In the genomic region with DNA sequence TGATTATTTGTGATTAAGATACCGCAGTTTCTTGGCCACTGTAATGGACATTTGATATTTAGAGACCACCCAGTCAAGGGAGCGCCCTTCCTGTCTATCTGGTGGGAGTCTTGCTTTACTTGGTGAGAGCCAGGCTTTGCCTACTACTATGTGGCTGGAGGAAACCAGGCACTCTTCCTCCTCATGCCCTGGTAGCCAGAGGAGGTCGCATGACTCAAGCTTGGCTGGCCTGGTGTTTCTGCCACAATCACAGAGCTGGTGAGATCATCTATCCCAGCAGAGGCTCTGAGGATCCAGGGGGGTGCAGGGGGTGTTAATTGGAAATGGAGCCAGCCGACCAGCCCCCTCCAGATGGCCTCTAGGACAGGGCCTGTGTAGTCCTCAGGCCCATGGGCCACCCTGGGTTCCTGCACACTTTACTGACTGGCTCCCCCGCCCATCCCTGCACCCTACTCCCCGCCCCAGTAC, we compare ENCODE assay signal across 11 cellular contexts. TPM values are rescaled to one million over a fixed set of nuclear protein-coding genes. Genes with fewer than 3 reads are reported as not detected.
A peak's percentile ranks its signal among the peaks of the same experiment; 100 is the strongest.
DNase-seq lines count a peak whose midpoint lies in the region; ATAC-seq, FAIRE-seq and TF ChIP-seq lines count a peak whose summit lies in the region.
"Had no signal": no experiment of that assay in that cellular context is flagged by ENCODE, and none has a peak within 500 bp of the region (broad histone marks: within the 10 kb centered on the region; RNA-seq: fewer than 3 reads in every experiment).

No MANE protein-coding gene starts in this region.

- H3K79me2 ChIP-seq in fibroblast of lung (ENCODE audit: control insufficient read depth, insufficient read depth, low read length): no peaks in the 10 kb centered on the region

- DNase-seq in AG10803 (ENCODE audit: low read depth) (peak; percentile 84), RCC 7860 (ENCODE audit: low spot score) (peak; percentile 96), fibroblast of lung (ENCODE audit: low read depth in 2 of 2) (peak; percentile 88 to 96), ovary (peak in 3 of 5 donors; percentile 27 to 57 (median 47)), spleen (no peak), NCI-H1694 treated with DMSO at 0.1 percent for 48 hours (lab: John Stamatoyannopoulos, UW) (no peak)
- no peak for DNase-seq in stimulated activated CD4-positive, alpha-beta T cell treated with anti-CD3 and anti-CD28 coated beads, Interleukin-4, amount 100 ng/mL, for 1 hour
- DNase-seq: CD4-positive, alpha-beta T cell; RPMI8226 had no signal

- H3K9ac ChIP-seq in fibroblast of lung (ENCODE audit: insufficient read depth, low read length): no peak overlapping the region

- no peaks in the 10 kb centered on the region for H3K36me3 ChIP-seq in fibroblast of lung (ENCODE audit: control insufficient read depth, insufficient read depth, low read length)
- no peaks in the 10 kb centered on the region for H3K36me3 ChIP-seq in ovary
- H3K36me3 ChIP-seq in spleen: no peaks in the 10 kb centered on the region

- H3K4me1 ChIP-seq in fibroblast of lung (ENCODE audit: control insufficient read depth, extremely low read depth, insufficient read depth, low read length) (peaks cover 16% of the 10 kb centered on the region), ovary (ENCODE audit: insufficient read depth) (peaks cover 7% of the 10 kb centered on the region), spleen (peaks cover 0 to 29% (median 12%) of the 10 kb centered on the region in 6 donors)

- H3K27me3 ChIP-seq in fibroblast of lung (ENCODE audit: control insufficient read depth, insufficient read depth, low read length) (no peaks in the 10 kb centered on the region), ovary (no peaks in the 10 kb centered on the region), spleen (replicated peaks in 1 of 7) (no peaks in the 10 kb centered on the region)

- H3K27ac ChIP-seq in fibroblast of lung (ENCODE audit: insufficient read depth, low read length): no peak overlapping the region
- H3K27ac ChIP-seq in ovary: peak overlapping the region; percentile 43 to 61
- peak overlapping the region in 4 of 8 donors; percentile 14 to 59 (median 46) for H3K27ac ChIP-seq in spleen

- peak; percentile 24; the same call in 1 of the 2 replicates for TF ChIP-seq CTCF in AG10803 (conservative IDR thresholded peaks at IDR 0.05; ENCODE audit: low read length)
- peak in 1 of 2 donors; percentile 3 for TF ChIP-seq CTCF in fibroblast of lung (conservative IDR thresholded peaks at IDR 0.05 in 1 of 2, IDR thresholded peaks at IDR 0.05 in 1 of 2; ENCODE audit: low read depth in 1 of 2, low read length in 2 of 2)
- TF ChIP-seq CTCF in ovary (IDR thresholded peaks at IDR 0.05): no peak
- no peak for TF ChIP-seq CTCF in spleen (IDR thresholded peaks at IDR 0.05 in 8 of 11, conservative IDR thresholded peaks at IDR 0.05 in 3 of 11)

- TF ChIP-seq EP300 in ovary (IDR thresholded peaks at IDR 0.05): no peak

- intact Hi-C loops in ovary (cut with DNase I) (loop anchor here in 1 of 4 donors (10.0 kb wide), 1 partner anchor 69 kb away; no protein-coding TSS in a partner anchor), spleen (cut with DNase I; ENCODE audit: low total_unique reads) (no loop called here)

- H3K4me2 ChIP-seq in fibroblast of lung (ENCODE audit: extremely low read depth, insufficient read depth, low read length): peak overlapping the region; percentile 17

- TF ChIP-seq POLR2A in ovary (IDR thresholded peaks at IDR 0.05) (no peak), spleen (IDR thresholded peaks at IDR 0.05) (no peak)

- H3K4me3 ChIP-seq in AG10803 (ENCODE audit: low read length) (no peak overlapping the region), fibroblast of lung (replicated peaks in 1 of 4; ENCODE audit: control extremely low read depth in 1 of 4, insufficient read depth in 1 of 4, low read depth in 3 of 4, low read length in 4 of 4) (no peak overlapping the region), ovary (no peak overlapping the region), spleen (no peak overlapping the region)

- H3K9me3 ChIP-seq in fibroblast of lung (ENCODE audit: control insufficient read depth, insufficient read depth, low read depth, low read length) (no peaks in the 10 kb centered on the region), ovary (no peaks in the 10 kb centered on the region), spleen (peaks cover 0 to 9% (median 3%) of the 10 kb centered on the region in 8 donors)

- no peaks in the 10 kb centered on the region for H4K20me1 ChIP-seq in fibroblast of lung (ENCODE audit: control insufficient read depth, extremely low read depth, insufficient read depth, low read length)

- ATAC-seq in GM18909 (IDR thresholded peaks at IDR 0.05; ENCODE audit: poor library complexity, unreplicated experiment): no peak

- FAIRE-seq in RCC 7860 (lab: Jason Lieb, UNC): peak; percentile 97
- FAIRE-seq: GM18507 had no signal

- WGBS in ovary, 3 donors: 61 to 80% (median 75%) methylated on average over 6 of the region's 6 CpGs
- 73 to 93% (median 80%) methylated on average over 6 of the region's 6 CpGs for WGBS in spleen, 5 donors

- H2AFZ ChIP-seq in fibroblast of lung (ENCODE audit: low read length): no peak overlapping the region

RNA-seq across cellular contexts. Expression of gene BIN1, which starts 46.8 kb away (rescaled TPM):
- total RNA-seq in fibroblast of lung: 68.7 and 119 TPM in 2 replicates
- 17.3 and 18.8 TPM in 2 replicates for polyA plus RNA-seq in fibroblast of lung
- 26.5 and 33.6 TPM in 2 replicates for polyA plus RNA-seq in fibroblast of lung (2012)
- 29.7 and 34.4 TPM in 2 replicates for polyA minus RNA-seq in fibroblast of lung (ENCODE audit: low replicate concordance)
- 10 to 100 TPM; 25.2 to 77.3 (median 57.6) TPM for total RNA-seq in ovary
- 10 to 100 TPM; 16.7 to 32.6 TPM for polyA plus RNA-seq in ovary
- 100 to 1,000 TPM in 2 of 7 donors, 10 to 100 TPM in 5; 60.0 to 123 (median 68.8) TPM for total RNA-seq in spleen
- polyA plus RNA-seq in spleen: 100 to 1,000 TPM in 1 of 3 donors, 10 to 100 TPM in 2; 57.2 to 106 (median 71.9) TPM

Comparison
In these comparisons a context has a peak if more than half of its experiments do, and no peak if none do; other contexts are left out.
1. DNase-seq: peak in AG10803 (single experiment), RCC 7860 (single experiment), fibroblast of lung (2 of 2) and ovary (3 of 5); none in stimulated activated CD4-positive, alpha-beta T cell treated with anti-CD3 and anti-CD28 coated beads, Interleukin-4, amount 100 ng/mL, for 1 hour (single experiment), spleen (single experiment) and NCI-H1694 treated with DMSO at 0.1 percent for 48 hours (single experiment).